ENCODE assay signal across 20 cellular contexts in the genomic region with DNA sequence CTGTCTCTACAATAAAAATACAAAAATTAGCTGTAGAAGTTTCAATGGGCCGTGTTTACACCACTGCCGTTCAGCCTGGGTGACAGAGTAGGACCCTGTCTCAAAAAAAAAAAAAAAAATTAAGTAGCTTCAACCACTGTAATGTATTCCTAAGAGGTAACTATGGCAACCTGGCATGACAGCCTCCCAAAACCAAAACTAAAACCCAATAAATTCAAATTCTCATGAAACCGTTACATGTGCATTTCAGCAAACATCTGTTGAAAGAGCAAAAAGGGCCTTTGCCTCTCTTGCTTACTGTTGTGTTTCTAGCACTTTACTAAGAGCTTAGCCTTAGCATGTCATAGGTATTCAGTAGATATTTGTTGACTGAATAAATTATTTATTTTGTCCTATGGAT. TPM values are rescaled to one million over a fixed set of nuclear protein-coding genes. Genes with fewer than 3 reads are reported as not detected.
DNase-seq lines count a peak whose midpoint lies in the region; ATAC-seq and TF ChIP-seq lines count a peak whose summit lies in the region.
"Had no signal": no experiment of that assay in that cellular context is flagged by ENCODE, and none has a peak within 500 bp of the region (broad histone marks: within the 10 kb centered on the region; RNA-seq: fewer than 3 reads in every experiment).

No MANE protein-coding gene starts in this region.

- peaks cover 0 to 7% (median 0%) of the 10 kb centered on the region in 6 donors for H3K4me1 ChIP-seq in spleen
- H3K4me1 ChIP-seq: SJCRH30, upper lobe of right lung had no signal

- intact Hi-C loops in spleen (cut with DNase I; ENCODE audit: low total_unique reads) (no loop called here), head of caudate nucleus (cut with DNase I) (no loop called here)

- peak; percentile 41 for DNase-seq in GM12865 (ENCODE audit: low read depth)
- peak; percentile 28 for DNase-seq in M059J (ENCODE audit: low read depth)
- DNase-seq in stimulated activated effector memory CD8-positive, alpha-beta T cell treated with anti-CD3 and anti-CD28 coated beads, Interleukin-12 subunit alpha, Interleukin-12 subunit beta, amount 100 ng/mL, for 72 hours (ENCODE audit: low spot score in 2 of 2): no peak
- DNase-seq in spleen: no peak
- DNase-seq in head of caudate nucleus: no peak
- no peak for DNase-seq in NCI-H1694 treated with DMSO at 0.1 percent for 48 hours (lab: John Stamatoyannopoulos, UW)
- DNase-seq: activated CD8-positive, alpha-beta memory T cell treated with anti-CD3 and anti-CD28 coated beads for 24 hours; brain microvascular endothelial cell; Calu3; IMR-90; kidney glomerular epithelial cell; NCI-H146; NCI-H69; SJCRH30; stimulated activated CD8-positive, alpha-beta memory T cell treated with anti-CD3 and anti-CD28 coated beads, Interleukin-4, amount 100 ng/mL, for 48 hours; upper lobe of right lung had no signal

- H3K36me3 Mint-ChIP-seq in stimulated activated effector memory CD8-positive, alpha-beta T cell treated with anti-CD3 and anti-CD28 coated beads, Interleukin-12 subunit alpha, Interleukin-12 subunit beta, amount 100 ng/mL, for 72 hours: peaks cover 70% of the 10 kb centered on the region

- no peaks in the 10 kb centered on the region for H3K9me3 ChIP-seq in spleen
- H3K9me3 ChIP-seq: gastroesophageal sphincter, SJCRH30, upper lobe of right lung had no signal

- peak; percentile 65 for ATAC-seq in GM19467 (IDR thresholded peaks at IDR 0.05; ENCODE audit: unreplicated experiment)
- ATAC-seq in HG02870 (IDR thresholded peaks at IDR 0.05; ENCODE audit: unreplicated experiment): peak; percentile 63
- no peak for ATAC-seq in stimulated activated effector memory CD8-positive, alpha-beta T cell treated with anti-CD3 and anti-CD28 coated beads, Interleukin-12 subunit alpha, Interleukin-12 subunit beta, amount 100 ng/mL, for 72 hours
- ATAC-seq: gastroesophageal sphincter, upper lobe of right lung had no signal

- H3K27ac Mint-ChIP-seq in stimulated activated effector memory CD8-positive, alpha-beta T cell treated with anti-CD3 and anti-CD28 coated beads, Interleukin-12 subunit alpha, Interleukin-12 subunit beta, amount 100 ng/mL, for 72 hours: no peak overlapping the region

- no peaks in the 10 kb centered on the region for H3K4me1 Mint-ChIP-seq in stimulated activated effector memory CD8-positive, alpha-beta T cell treated with anti-CD3 and anti-CD28 coated beads, Interleukin-12 subunit alpha, Interleukin-12 subunit beta, amount 100 ng/mL, for 72 hours

- H3K36me3 ChIP-seq in spleen: peaks cover 0 to 87% (median 50%) of the 10 kb centered on the region in 6 donors

- no peak overlapping the region for H3K4me3 Mint-ChIP-seq in stimulated activated effector memory CD8-positive, alpha-beta T cell treated with anti-CD3 and anti-CD28 coated beads, Interleukin-12 subunit alpha, Interleukin-12 subunit beta, amount 100 ng/mL, for 72 hours

- no peaks in the 10 kb centered on the region for H3K9me3 Mint-ChIP-seq in stimulated activated effector memory CD8-positive, alpha-beta T cell treated with anti-CD3 and anti-CD28 coated beads, Interleukin-12 subunit alpha, Interleukin-12 subunit beta, amount 100 ng/mL, for 72 hours

- H3K27me3 ChIP-seq in spleen (replicated peaks in 1 of 7): no peaks in the 10 kb centered on the region
- H3K27me3 ChIP-seq: brain microvascular endothelial cell, gastroesophageal sphincter, SJCRH30, upper lobe of right lung had no signal

- TF ChIP-seq POLR2A in spleen (IDR thresholded peaks at IDR 0.05): no peak

- H3K27ac ChIP-seq in spleen: peak overlapping the region in 3 of 8 donors; percentile 4 to 39 (median 29)
- H3K27ac ChIP-seq: brain microvascular endothelial cell, gastroesophageal sphincter, SJCRH30, upper lobe of right lung had no signal

- TF ChIP-seq CTCF in GM12865 (IDR thresholded peaks at IDR 0.05; ENCODE audit: insufficient read depth, low read depth, low read length, missing control alignments) (no peak), spleen (IDR thresholded peaks at IDR 0.05 in 8 of 11, conservative IDR thresholded peaks at IDR 0.05 in 3 of 11) (no peak)

- no peak overlapping the region for H3K4me3 ChIP-seq in GM12865 (ENCODE audit: low read depth, low read length)
- no peak overlapping the region for H3K4me3 ChIP-seq in spleen
- H3K4me3 ChIP-seq: gastroesophageal sphincter, SJCRH30, upper lobe of right lung had no signal

- 84 to 93% (median 86%) methylated on average over 3 of the region's 3 CpGs for WGBS in spleen, 5 donors

RNA-seq across cellular contexts. Expression of gene ODR4, which starts 33.5 kb away (rescaled TPM):
- total RNA-seq in M059J (2014; rRNA removed; shearing (Covaris generic)): 18.6 and 21.2 TPM in 2 replicates
- 10 to 100 TPM; 15.7 to 22.1 (median 18.6) TPM for total RNA-seq in spleen
- polyA plus RNA-seq in spleen: 1 to 10 TPM; 6.2 to 9.0 (median 7.4) TPM

RNA-seq across cellular contexts. Expression of gene TPR, which starts 34.0 kb away (rescaled TPM):
- 44.2 and 82.4 TPM in 2 replicates for total RNA-seq in M059J (2014; rRNA removed; shearing (Covaris generic))
- 100 to 1,000 TPM in 5 of 7 donors, 10 to 100 TPM in 2; 95.0 to 129 (median 110) TPM for total RNA-seq in spleen
- 10 to 100 TPM; 23.8 to 27.3 (median 24.1) TPM for polyA plus RNA-seq in spleen

RNA-seq across cellular contexts. Expression of gene PDC, which starts 51.8 kb away (rescaled TPM):
- not detected in 2 replicates for total RNA-seq in M059J (2014; rRNA removed; shearing (Covaris generic))
- not detected for total RNA-seq in spleen
- polyA plus RNA-seq in spleen: not detected
- total RNA-seq: Calu3, gastroesophageal sphincter, IMR-90, posterior vena cava, SJCRH30, upper lobe of right lung had no signal
- polyA plus RNA-seq: IMR-90 had no signal

Comparison
In these comparisons a context has a peak if more than half of its experiments do, and no peak if none do; other contexts are left out.
1. DNase-seq: peak in GM12865 (single experiment) and M059J (single experiment); none in stimulated activated effector memory CD8-positive, alpha-beta T cell treated with anti-CD3 and anti-CD28 coated beads, Interleukin-12 subunit alpha, Interleukin-12 subunit beta, amount 100 ng/mL, for 72 hours (0 of 2), spleen (single experiment), head of caudate nucleus (0 of 42) and NCI-H1694 treated with DMSO at 0.1 percent for 48 hours (single experiment).